In genomic region chr9:102237094-102237493, GRCh38 we compare ENCODE assay signal across 19 cellular contexts.
"Had no signal": no experiment of that assay in that cellular context is flagged by ENCODE, and none has a peak within 500 bp of the region (broad histone marks: within the 10 kb centered on the region; RNA-seq: fewer than 3 reads in every experiment).

No MANE protein-coding gene starts in this region.

- ATAC-seq: activated CD8-positive, alpha-beta T cell treated with anti-CD3 and anti-CD28 coated beads, Interleukin-2, amount 10 ng/mL, durations not matched to agents 7 days and 5 days; activated naive CD4-positive, alpha-beta T cell treated with anti-CD3 and anti-CD28 coated beads, Interleukin-2, amount 50 U/mL, for 72 hours; foreskin keratinocyte; left ventricle myocardium superior; natural killer cell; sciatic nerve; stimulated activated effector memory CD8-positive, alpha-beta T cell treated with anti-CD3 and anti-CD28 coated beads, Interleukin-12 subunit alpha, Interleukin-12 subunit beta, amount 100 ng/mL, for 72 hours; stimulated activated naive CD8-positive, alpha-beta T cell treated with anti-CD3 and anti-CD28 coated beads, Interleukin-15, amount 100 ng/mL, for 72 hours had no signal

- H3K4me3 ChIP-seq: hepatocyte, tibial artery had no signal

- H3K27me3 ChIP-seq: foreskin keratinocyte, hepatocyte, tibial artery had no signal

- H3K27ac ChIP-seq: foreskin keratinocyte, hepatocyte, tibial artery had no signal

- H3K9me3 ChIP-seq: tibial artery had no signal

- H3K4me2 ChIP-seq: hepatocyte had no signal

- H3K36me3 ChIP-seq: tibial artery had no signal

- H3K4me1 ChIP-seq: foreskin keratinocyte, tibial artery had no signal

- DNase-seq: activated CD4-positive, alpha-beta T cell treated with anti-CD3 and anti-CD28 coated beads for 1 hour; activated CD4-positive, alpha-beta T cell treated with anti-CD3 and anti-CD28 coated beads, Interleukin-2, amount 50 U/mL, for 1 hour; activated CD8-positive, alpha-beta T cell treated with anti-CD3 and anti-CD28 coated beads, Interleukin-2, amount 10 ng/mL, durations not matched to agents 7 days and 5 days; activated gamma-delta T cell treated with Interleukin-2 at 50 U/mL for 16 hours; aorta; central memory CD4-positive, alpha-beta T cell; effector memory CD4-positive, alpha-beta T cell; foreskin keratinocyte; left ventricle myocardium superior; mammary epithelial cell; natural killer cell; small intestine; stimulated activated CD4-positive, alpha-beta T cell treated with anti-CD3 and anti-CD28 coated beads, Interleukin-2, amount 100 ng/mL, for 24 hours; stimulated activated naive CD8-positive, alpha-beta T cell treated with anti-CD3 and anti-CD28 coated beads, Interleukin-15, amount 100 ng/mL, for 72 hours; tibial artery had no signal
